29 cellular contexts compared by ENCODE assay signal in the genomic region with DNA sequence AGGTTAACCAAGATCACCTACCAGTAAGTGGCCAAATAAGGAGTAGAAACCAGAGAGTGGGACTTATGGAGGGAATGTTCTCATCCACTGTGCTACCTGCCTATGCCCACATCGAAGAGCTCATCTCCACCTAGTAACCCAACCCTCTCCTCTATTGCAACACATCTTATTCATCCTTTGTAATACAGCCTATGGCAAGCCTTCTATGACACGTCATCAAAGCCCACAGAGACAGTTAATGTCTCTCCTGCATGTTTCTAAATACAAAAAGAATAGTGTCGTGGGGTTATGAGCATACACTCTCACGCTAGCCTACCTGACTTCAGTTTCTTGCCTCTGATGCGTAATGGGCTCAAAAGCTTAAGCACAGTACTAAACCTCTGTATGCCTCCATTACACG.
"Had no signal": no experiment of that assay in that cellular context is flagged by ENCODE, and none has a peak within 500 bp of the region (broad histone marks: within the 10 kb centered on the region; RNA-seq: fewer than 3 reads in every experiment).

No MANE protein-coding gene starts in this region.

- FAIRE-seq: colon, frontal cortex had no signal

- DNase-seq: activated CD4-positive, alpha-beta memory T cell treated with anti-CD3 and anti-CD28 coated beads, Interleukin-2, amount 10 ng/mL, durations not matched to agents 7 days and 5 days; activated CD4-positive, alpha-beta T cell treated with anti-CD3 and anti-CD28 coated beads for 1 hour; activated CD4-positive, alpha-beta T cell treated with anti-CD3 and anti-CD28 coated beads for 4 hours; activated CD4-positive, alpha-beta T cell treated with anti-CD3 and anti-CD28 coated beads, Interleukin-2, amount 10 ng/mL, durations not matched to agents 7 days and 5 days; activated CD4-positive, alpha-beta T cell treated with anti-CD3 and anti-CD28 coated beads, Interleukin-2, amount 50 U/mL, for 4 hours; activated CD8-positive, alpha-beta memory T cell treated with anti-CD3 and anti-CD28 coated beads, Interleukin-2, amount 50 U/mL, for 48 hours; activated gamma-delta T cell; activated naive CD4-positive, alpha-beta T cell; activated naive CD4-positive, alpha-beta T cell treated with anti-CD3 and anti-CD28 coated beads, Interleukin-2, amount 10 ng/mL, durations not matched to agents 7 days and 5 days; activated naive CD8-positive, alpha-beta T cell treated with anti-CD3 and anti-CD28 coated beads, Interleukin-2, amount 10 ng/mL, durations not matched to agents 7 days and 5 days; activated T-cell treated with anti-CD3 and anti-CD28 coated beads for 4 hours; activated T-cell treated with anti-CD3 and anti-CD28 coated beads, Interleukin-2, amount 50 U/mL, for 24 hours; activated T-cell treated with anti-CD3 and anti-CD28 coated beads, Interleukin-2, amount 50 U/mL, for 72 hours; caudate nucleus; cortex of kidney; dermis blood vessel endothelial cell; effector CD4-positive, alpha-beta T cell; effector memory CD8-positive, alpha-beta T cell; foreskin fibroblast; head of caudate nucleus; hypothalamus; T-helper 2 cell had no signal

- H3K4me3 ChIP-seq: ascending aorta had no signal

- H3K4me1 ChIP-seq: ascending aorta had no signal

- ATAC-seq: activated naive CD4-positive, alpha-beta T cell treated with anti-CD3 and anti-CD28 coated beads, Interleukin-2, amount 50 U/mL, for 72 hours; activated T-cell treated with anti-CD3 and anti-CD28 coated beads, Interleukin-2, amount 50 U/mL, for 72 hours; effector memory CD8-positive, alpha-beta T cell; WTC11 had no signal

- H3K9me3 ChIP-seq: ascending aorta had no signal

- H3K27me3 ChIP-seq: ascending aorta had no signal

- H3K36me3 ChIP-seq: ascending aorta had no signal

- H3K27ac ChIP-seq: ascending aorta, epithelial cell of prostate, VCaP had no signal
